Comparison of ENCODE assay signal across 16 cellular contexts in the genomic region with DNA sequence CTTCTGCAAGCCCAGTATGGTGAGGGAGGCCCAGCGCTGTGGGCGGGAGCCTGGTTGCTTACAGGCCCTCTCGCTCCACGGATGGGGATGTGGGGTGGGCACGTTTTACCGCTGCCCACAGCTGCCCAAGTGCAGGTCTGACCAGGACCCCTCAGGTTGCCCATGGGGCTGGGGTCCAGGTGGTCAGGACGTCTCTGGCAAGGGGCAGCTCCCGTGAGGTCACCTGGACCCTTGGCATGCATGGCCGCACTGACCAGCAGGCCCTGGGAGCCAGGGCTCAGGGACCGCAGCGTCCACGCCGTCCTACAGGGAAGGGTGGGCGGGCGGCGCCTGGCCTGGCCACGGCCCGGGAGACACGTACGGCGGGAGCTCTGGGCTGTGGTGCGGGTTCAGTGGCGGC. TPM values are rescaled to one million over a fixed set of nuclear protein-coding genes. Genes with fewer than 3 reads are reported as not detected.
DNase-seq lines count a peak whose midpoint lies in the region; ATAC-seq, FAIRE-seq and TF ChIP-seq lines count a peak whose summit lies in the region.
"Had no signal": no experiment of that assay in that cellular context is flagged by ENCODE, and none has a peak within 500 bp of the region (broad histone marks: within the 10 kb centered on the region; RNA-seq: fewer than 3 reads in every experiment).

No MANE protein-coding gene starts in this region.

- H3K9ac ChIP-seq in IMR-90 (ENCODE audit: low read depth, low read length) (no peak overlapping the region), H1 (replicated peaks in 1 of 4; ENCODE audit: extremely low read depth in 1 of 4, low read depth in 3 of 4, low read length in 3 of 4) (no peak overlapping the region), neuronal stem cell (ENCODE audit: low read depth, low read length, poor library complexity) (no peak overlapping the region)
- H3K9ac ChIP-seq: BLaER1 treated with 17β-estradiol and CSF1 and Interleukin-3, amounts not matched to agents 10 nM and 100 nM had no signal

- no peak for TF ChIP-seq EP300 in H1 (IDR thresholded peaks at IDR 0.05; ENCODE audit: borderline replicate concordance in 1 of 2, low read depth in 2 of 2, low read length in 2 of 2)

- POLR2A ChIA-PET in IMR-90 (lab: Charles Lee; ENCODE audit: unreplicated experiment): no interaction called here
- POLR2A ChIA-PET in H1 (lab: Charles Lee; ENCODE audit: partially characterized antibody): interaction anchor here (1.0 kb wide), 1 partner anchor 450 kb away, joined by 3 read pairs; a partner anchor contains a TSS

- WGBS in IMR-90 (ENCODE audit: extremely low coverage in 2 of 2, insufficient read length in 1 of 2), 2 experiments: 95% methylated on average over 7 of the region's 23 CpGs; no CpG with 5 or more reads in 1 of the 2 experiments
- WGBS in H1 (ENCODE audit: extremely low coverage in 1 of 2, insufficient coverage in 1 of 2, insufficient read length in 1 of 2, insufficient replicate concordance in 2 of 2, low coverage in 1 of 2, low lambda C conversion rate in 2 of 2, missing lambda C conversion rate in 1 of 2), 2 experiments: 90% methylated on average over 9 of the region's 23 CpGs; no CpG with 5 or more reads in 1 of the 2 experiments
- no CpG with 5 or more reads among the region's 23 CpGs for WGBS in neuronal stem cell (ENCODE audit: extremely low coverage in 2 of 2, insufficient read length in 2 of 2, insufficient replicate concordance in 1 of 2), 2 donors

- no peak for TF ChIP-seq CTCF in IMR-90 (conservative IDR thresholded peaks at IDR 0.05; ENCODE audit: low read depth, low read length)
- TF ChIP-seq CTCF in H1 (IDR thresholded peaks at IDR 0.05; ENCODE audit: control extremely low read depth in 1 of 3, insufficient read depth in 1 of 3, low read depth in 1 of 3, low read length in 3 of 3): no peak
- TF ChIP-seq CTCF in foreskin fibroblast (IDR thresholded peaks at IDR 0.05; ENCODE audit: low read depth, low read length): no peak

- no peak overlapping the region for H3K27ac ChIP-seq in IMR-90 (ENCODE audit: insufficient read depth, low read length)
- no peak overlapping the region for H3K27ac ChIP-seq in H1 (ENCODE audit: low read depth, low read length)
- no peak overlapping the region for H3K27ac ChIP-seq in neuronal stem cell (replicated peaks; ENCODE audit: low read length)
- H3K27ac ChIP-seq: 22Rv1; BLaER1 treated with 17β-estradiol and CSF1 and Interleukin-3, amounts not matched to agents 10 nM and 100 nM had no signal

- no peak overlapping the region for H3K4ac ChIP-seq in IMR-90 (ENCODE audit: low read depth, low read length)
- no peak overlapping the region for H3K4ac ChIP-seq in H1 (replicated peaks; ENCODE audit: insufficient read length, low read depth, low read length)
- H3K4ac ChIP-seq in neuronal stem cell (ENCODE audit: low read length): no peak overlapping the region

- H2AK9ac ChIP-seq in IMR-90 (replicated peaks; ENCODE audit: low read depth, low read length, poor library complexity): no peak overlapping the region

- no peaks in the 10 kb centered on the region for H3K23me2 ChIP-seq in H1 (ENCODE audit: low read depth, low read length)

- H3K18ac ChIP-seq in IMR-90 (ENCODE audit: low read depth, low read length) (no peak overlapping the region), H1 (ENCODE audit: extremely low read depth, low read length) (no peak overlapping the region), neuronal stem cell (ENCODE audit: low read length) (peak overlapping the region; percentile 66)

- no peaks in the 10 kb centered on the region for H3K27me3 ChIP-seq in IMR-90 (ENCODE audit: control insufficient read depth, insufficient read depth, low read length)
- no peaks in the 10 kb centered on the region for H3K27me3 ChIP-seq in H1 (replicated peaks in 1 of 4; ENCODE audit: control insufficient read depth in 3 of 4, extremely low read depth in 1 of 4, insufficient read depth in 3 of 4, low read length in 3 of 4)
- no peaks in the 10 kb centered on the region for H3K27me3 ChIP-seq in neuronal stem cell (ENCODE audit: control insufficient read depth in 3 of 3, insufficient read depth in 3 of 3, low read depth in 1 of 3, low read length in 3 of 3)
- H3K27me3 ChIP-seq: BLaER1 treated with 17β-estradiol and CSF1 and Interleukin-3, amounts not matched to agents 10 nM and 100 nM had no signal

- H2BK12ac ChIP-seq in H1 (ENCODE audit: low read depth, low read length): no peak overlapping the region
- H2BK12ac ChIP-seq in neuronal stem cell (ENCODE audit: low read length): peak overlapping the region; percentile 84

- BruUV-seq in IMR-90 (replicated peaks; lab: Mats Ljungman, UMichigan): no TSS peak

- H3K36me3 ChIP-seq in IMR-90 (ENCODE audit: control insufficient read depth, insufficient read depth, low read length) (peaks cover 65% of the 10 kb centered on the region), H1 (ENCODE audit: control insufficient read depth in 2 of 4, insufficient read depth in 4 of 4, low read length in 3 of 4) (peaks cover 0 to 12% (median 5%) of the 10 kb centered on the region in 4 experiments; a peak in 5 of 8 replicates), neuronal stem cell (replicated peaks in 1 of 2; ENCODE audit: control insufficient read depth in 2 of 2, insufficient read depth in 2 of 2, low read length in 2 of 2) (peaks cover 0 to 10% of the 10 kb centered on the region in 2 donors)

- ATAC-seq in Right ventricle myocardium inferior: no peak
- no peak for ATAC-seq in left cardiac atrium
- ATAC-seq in IMR-90 (ENCODE audit: low read depth): no peak
- ATAC-seq in HG02678 (IDR thresholded peaks at IDR 0.05; ENCODE audit: unreplicated experiment): no peak
- ATAC-seq: HCT116 had no signal

- peak overlapping the region; percentile 5 for H2AFZ ChIP-seq in IMR-90 (replicated peaks; ENCODE audit: low read length, poor library complexity)
- no peak overlapping the region for H2AFZ ChIP-seq in H1 (ENCODE audit: low read length)
- no peak overlapping the region for H2AFZ ChIP-seq in neuronal stem cell (ENCODE audit: low read length)

- TF ChIP-seq POLR2A in IMR-90 (IDR thresholded peaks at IDR 0.05; ENCODE audit: low read depth, low read length) (no peak), H1 (IDR thresholded peaks at IDR 0.05; ENCODE audit: control extremely low read depth in 1 of 2, low read depth in 2 of 2, low read length in 2 of 2) (no peak)

- H2BK15ac ChIP-seq in IMR-90 (ENCODE audit: low read depth, low read length) (no peak overlapping the region), H1 (ENCODE audit: low read length) (no peak overlapping the region), neuronal stem cell (ENCODE audit: low read length) (peak overlapping the region; percentile 69)

- H3K14ac ChIP-seq in IMR-90 (replicated peaks; ENCODE audit: low read depth, low read length) (no peak overlapping the region), H1 (ENCODE audit: insufficient read length) (no peak overlapping the region), neuronal stem cell (ENCODE audit: low read length) (no peak overlapping the region)

- H4K8ac ChIP-seq in IMR-90 (ENCODE audit: low read depth in 2 of 2, low read length in 2 of 2) (no peak overlapping the region), H1 (ENCODE audit: extremely low read depth, insufficient read depth, low read length) (peak overlapping the region; percentile 71), neuronal stem cell (ENCODE audit: low read depth, low read length) (peak overlapping the region; percentile 20)

- no peak for TF ChIP-seq RAD21 in IMR-90 (IDR thresholded peaks at IDR 0.05; ENCODE audit: low read length)
- no peak for TF ChIP-seq RAD21 in H1 (IDR thresholded peaks at IDR 0.05 in 1 of 2, conservative IDR thresholded peaks at IDR 0.05 in 1 of 2; ENCODE audit: low read depth in 2 of 2, low read length in 2 of 2)

- peaks cover 12% of the 10 kb centered on the region; the same call in 1 of the 2 replicates for H3K9me1 ChIP-seq in IMR-90 (ENCODE audit: insufficient read depth, low read length)

- H2BK20ac ChIP-seq in IMR-90 (ENCODE audit: low read depth, low read length) (no peak overlapping the region), H1 (ENCODE audit: low read length) (no peak overlapping the region)

- H4K91ac ChIP-seq in IMR-90 (ENCODE audit: insufficient read depth, low read depth, low read length) (no peak overlapping the region), H1 (replicated peaks; ENCODE audit: insufficient read length, low read length) (no peak overlapping the region), neuronal stem cell (ENCODE audit: low read depth, low read length, poor library complexity) (no peak overlapping the region)

- no peaks in the 10 kb centered on the region for H3K9me3 ChIP-seq in IMR-90 (ENCODE audit: control insufficient read depth, insufficient read depth, low read length)
- no peaks in the 10 kb centered on the region for H3K9me3 ChIP-seq in H1 (ENCODE audit: insufficient read depth in 2 of 2, low read depth in 1 of 2, low read length in 1 of 2)
- H3K9me3 ChIP-seq in neuronal stem cell (replicated peaks in 1 of 2; ENCODE audit: control insufficient read depth in 2 of 2, insufficient read depth in 1 of 2, low read depth in 1 of 2, low read length in 2 of 2): peaks cover 3% of the 10 kb centered on the region in 2 donors
- H3K9me3 ChIP-seq: BLaER1 treated with 17β-estradiol and CSF1 and Interleukin-3, amounts not matched to agents 10 nM and 100 nM had no signal

- H3K4me3 ChIP-seq in IMR-90 (ENCODE audit: insufficient read depth, low read depth, low read length) (no peak overlapping the region), H1 (ENCODE audit: extremely low read depth in 1 of 4, insufficient read depth in 2 of 4, low read depth in 3 of 4, low read length in 4 of 4) (no peak overlapping the region), neuronal stem cell (ENCODE audit: low read length in 2 of 2) (no peak overlapping the region), foreskin fibroblast (ENCODE audit: low read depth in 1 of 2, low read length in 2 of 2) (no peak overlapping the region)
- H3K4me3 ChIP-seq: BLaER1 treated with 17β-estradiol and CSF1 and Interleukin-3, amounts not matched to agents 10 nM and 100 nM had no signal

- peak; percentile 64 for DNase-seq in Right ventricle myocardium inferior (ENCODE audit: missing footprints)
- no peak for DNase-seq in left cardiac atrium
- DNase-seq in IMR-90: no peak
- no peak for DNase-seq in H1 (ENCODE audit: low read depth in 1 of 2, low spot score in 2 of 2)
- DNase-seq in neuronal stem cell (ENCODE audit: low spot score): no peak
- no peak for DNase-seq in foreskin fibroblast
- DNase-seq in activated CD8-positive, alpha-beta memory T cell treated with anti-CD3 and anti-CD28 coated beads, Interleukin-2, amount 50 U/mL, for 4 hours: no peak
- DNase-seq: ACHN; CD4-positive, CD25-positive, alpha-beta regulatory T cell; DMS53; GF-D8 had no signal

- H3K4me2 ChIP-seq in IMR-90 (ENCODE audit: low read depth, low read length): no peak overlapping the region
- no peak overlapping the region for H3K4me2 ChIP-seq in H1 (ENCODE audit: insufficient read depth in 1 of 2, low read depth in 2 of 2, low read length in 2 of 2)
- no peak overlapping the region for H3K4me2 ChIP-seq in neuronal stem cell (ENCODE audit: insufficient read depth, low read length, poor library complexity, severe bottlenecking)
- H3K4me2 ChIP-seq: BLaER1 treated with 17β-estradiol and CSF1 and Interleukin-3, amounts not matched to agents 10 nM and 100 nM had no signal

- H2AK5ac ChIP-seq in IMR-90 (ENCODE audit: low read depth, low read length): no peak overlapping the region
- no peak overlapping the region for H2AK5ac ChIP-seq in H1 (ENCODE audit: low read depth, low read length)
- peak overlapping the region; percentile 70 for H2AK5ac ChIP-seq in neuronal stem cell (ENCODE audit: low read depth, low read length)

- no peak overlapping the region for H2BK120ac ChIP-seq in IMR-90 (ENCODE audit: low read depth, low read length)
- peak overlapping the region; percentile 41 for H2BK120ac ChIP-seq in H1 (replicated peaks; ENCODE audit: low read depth, low read length)
- no peak overlapping the region for H2BK120ac ChIP-seq in neuronal stem cell (ENCODE audit: low read depth, low read length)

- H2BK5ac ChIP-seq in IMR-90 (ENCODE audit: low read depth, low read length, poor library complexity, severe bottlenecking): no peak overlapping the region
- no peak overlapping the region; the same call in 1 of the 2 replicates for H2BK5ac ChIP-seq in H1 (ENCODE audit: low read depth, low read length)
- no peak overlapping the region for H2BK5ac ChIP-seq in neuronal stem cell (ENCODE audit: low read length)

- H3K23ac ChIP-seq in IMR-90 (ENCODE audit: low read depth, low read length): no peak overlapping the region
- no peak overlapping the region for H3K23ac ChIP-seq in H1 (ENCODE audit: insufficient read length)
- no peak overlapping the region for H3K23ac ChIP-seq in neuronal stem cell (ENCODE audit: low read depth, low read length, poor library complexity)

- H3K4me1 ChIP-seq in IMR-90 (ENCODE audit: control insufficient read depth, insufficient read depth, low read length) (peaks cover 4% of the 10 kb centered on the region), H1 (replicated peaks in 1 of 4; ENCODE audit: control insufficient read depth in 3 of 4, insufficient read depth in 4 of 4, low read length in 3 of 4) (peaks cover 0 to 7% (median 0%) of the 10 kb centered on the region in 4 experiments; a peak in 2 of 7 replicates), neuronal stem cell (ENCODE audit: control insufficient read depth in 2 of 2, insufficient read depth in 1 of 2, low read depth in 1 of 2, low read length in 2 of 2) (peaks cover 0 to 9% of the 10 kb centered on the region in 2 donors)

- no peak for FAIRE-seq in H1 (lab: Jason Lieb, UNC)
- FAIRE-seq: H54 had no signal

- peaks cover 27 to 77% of the 10 kb centered on the region in 2 experiments for H3K79me1 ChIP-seq in IMR-90 (ENCODE audit: low read depth in 1 of 2, low read length in 2 of 2)
- H3K79me1 ChIP-seq in H1 (ENCODE audit: low read depth, low read length): no peaks in the 10 kb centered on the region
- no peaks in the 10 kb centered on the region for H3K79me1 ChIP-seq in neuronal stem cell (ENCODE audit: low read depth, low read length)

- H4K5ac ChIP-seq in IMR-90 (ENCODE audit: low read depth, low read length) (no peak overlapping the region), H1 (ENCODE audit: insufficient read length, low read depth, low read length) (no peak overlapping the region)

- CTCF ChIA-PET in IMR-90 (lab: Yijun Ruan, JAX) (no interaction called here), H1 (lab: Charles Lee; ENCODE audit: partially characterized antibody) (no interaction called here)

- in situ Hi-C loops in IMR-90 (cut with MboI; ENCODE audit: low sequenced_read_pairs): no loop called here

- no peak overlapping the region for H3K56ac ChIP-seq in IMR-90 (ENCODE audit: extremely low read depth, insufficient read depth, low read length)
- no peak overlapping the region for H3K56ac ChIP-seq in H1 (replicated peaks; ENCODE audit: insufficient read length, low read depth, low read length)

- H4K20me1 ChIP-seq in IMR-90 (ENCODE audit: insufficient read depth, low read length): peaks cover 25% of the 10 kb centered on the region
- H4K20me1 ChIP-seq in H1 (replicated peaks in 1 of 2; ENCODE audit: control insufficient read depth in 1 of 2, insufficient read depth in 2 of 2, low read length in 2 of 2): peaks cover 0 to 1% of the 10 kb centered on the region in 2 experiments

- dilution Hi-C loops in IMR-90 (cut with HindIII; ENCODE audit: low sequenced_read_pairs, unreplicated experiment): no loop called here

- intact Hi-C loops in Right ventricle myocardium inferior (cut with DNase I) (no loop called here), left cardiac atrium (cut with DNase I) (no loop called here), IMR-90 (cut with micrococcal nuclease) (no loop called here)

- no peaks in the 10 kb centered on the region for H3K79me2 ChIP-seq in H1 (ENCODE audit: control insufficient read depth in 1 of 2, insufficient read depth in 2 of 2, low read length in 2 of 2)

RNA-seq across cellular contexts. Expression of a gene that starts 32.8 kb away (rescaled TPM):
- total RNA-seq in Right ventricle myocardium inferior: 189 TPM
- total RNA-seq in left cardiac atrium: 100 to 1,000 TPM; 165 to 175 TPM
- total RNA-seq in IMR-90 (2012; rRNA removed): 212 and 220 TPM in 2 replicates
- polyA plus RNA-seq in IMR-90 (2012; rRNA removed): 795 and 823 TPM in 2 replicates
- polyA plus RNA-seq in IMR-90 (2012; cell fraction: cytosol; rRNA removed): 1,010 and 1,498 TPM in 2 replicates
- polyA plus RNA-seq in IMR-90 (2012; cell fraction: nucleus; rRNA removed; ENCODE audit: low replicate concordance): 1,145 and 2,216 TPM in 2 replicates
- total RNA-seq in H1 (2021; fragmentation: NEBNext Ultra II Directional; extraction: Animal tissue kit (Norgen Biotek cat#: 25700)): 18.4 and 18.6 TPM in 2 replicates
- polyA plus RNA-seq in H1 (2011; rRNA removed): 31.0 and 37.3 TPM in 2 replicates
- polyA plus RNA-seq in H1 (2011; cell fraction: cytosol; rRNA removed): 33.1 TPM
- polyA plus RNA-seq in H1 (2011; cell fraction: nucleus; rRNA removed): 60.3 TPM
- polyA plus RNA-seq in H1 (2012, experiment 1 of 2): 17.9 to 34.8 TPM (median 30.9 TPM) in 4 replicates
- 18.3 TPM for polyA plus RNA-seq in H1 (2012, experiment 2 of 2)
- 11.4 TPM for polyA plus RNA-seq in H1 (2013, experiment 1 of 2)
- 10.5 TPM for polyA plus RNA-seq in H1 (2013, experiment 2 of 2)
- polyA minus RNA-seq in H1 (2011; rRNA and poly(A)+ RNA removed): 6.4 and 7.4 TPM in 2 replicates
- polyA minus RNA-seq in H1 (2011; cell fraction: cytosol; rRNA and poly(A)+ RNA removed): 11.8 TPM
- polyA minus RNA-seq in H1 (2011; cell fraction: nucleus; rRNA and poly(A)+ RNA removed): 13.8 TPM
- 34.2 TPM for polyA plus RNA-seq in neuronal stem cell (2013, experiment 1 of 2)
- polyA plus RNA-seq in neuronal stem cell (2013, experiment 2 of 2): 33.8 TPM

Comparison
In these comparisons a context has a peak if more than half of its experiments do, and no peak if none do; other contexts are left out.
1. H4K8ac ChIP-seq: peak in H1 (single experiment) and neuronal stem cell (single experiment); none in IMR-90 (0 of 2).